Comparison of ENCODE assay signal across 10 cellular contexts in the genomic region with DNA sequence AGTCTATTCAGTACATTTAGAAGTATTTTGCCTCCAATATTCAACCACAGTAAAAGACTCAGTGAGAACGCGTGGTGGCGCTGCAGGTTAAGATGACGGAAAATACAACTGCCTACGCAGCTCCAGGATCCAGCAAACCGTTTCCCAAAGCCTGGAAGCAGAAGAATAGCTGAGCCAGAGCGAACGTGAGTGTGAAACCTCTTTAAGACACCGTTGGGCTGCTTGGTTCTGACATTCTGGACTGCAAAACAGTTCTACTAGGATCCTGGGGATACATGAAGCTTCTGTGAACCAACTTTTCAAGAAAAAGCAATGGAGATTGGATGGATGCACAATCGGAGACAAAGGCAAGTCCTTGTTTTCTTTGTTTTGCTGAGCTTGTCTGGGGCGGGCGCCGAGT. TPM values are rescaled to one million over a fixed set of nuclear protein-coding genes. Genes with fewer than 3 reads are reported as not detected.
DNase-seq lines count a peak whose midpoint lies in the region; ATAC-seq and TF ChIP-seq lines count a peak whose summit lies in the region.
"Had no signal": no experiment of that assay in that cellular context is flagged by ENCODE, and none has a peak within 500 bp of the region (broad histone marks: within the 10 kb centered on the region; RNA-seq: fewer than 3 reads in every experiment).

TSS of gene PCDHB16 (plus strand) at position 140 of the 400 bp plus-strand sequence. CDS start at position 313, 173 bp downstream.

- H3K4me1 ChIP-seq in urinary bladder (ENCODE audit: insufficient read depth), result no peaks in the 10 kb centered on the region

- POLR2A ChIA-PET in activated CD8-positive, alpha-beta T cell treated with anti-CD3 and anti-CD28 coated beads for 36 hours (lab: Charles Lee), result no interaction called here
- POLR2A ChIA-PET in activated CD8-positive, alpha-beta T cell treated with anti-CD3 and anti-CD28 coated beads, Interleukin-2, amount 10 ng/mL, durations not matched to agents 7 days and 5 days (lab: Charles Lee), result no interaction called here

- WGBS in urinary bladder, result 10% methylated on average over 13 of the region's 13 CpGs

- ATAC-seq in activated CD8-positive, alpha-beta T cell treated with anti-CD3 and anti-CD28 coated beads for 36 hours, result no peak
- ATAC-seq in activated CD8-positive, alpha-beta T cell treated with anti-CD3 and anti-CD28 coated beads, Interleukin-2, amount 10 ng/mL, durations not matched to agents 7 days and 5 days, result no peak

- H3K27ac Mint-ChIP-seq in activated CD8-positive, alpha-beta T cell treated with anti-CD3 and anti-CD28 coated beads for 36 hours, result no peak within 1 kb of the TSS
- no peak within 1 kb of the TSS for H3K27ac Mint-ChIP-seq in activated CD8-positive, alpha-beta T cell treated with anti-CD3 and anti-CD28 coated beads, Interleukin-2, amount 10 ng/mL, durations not matched to agents 7 days and 5 days
- H3K27ac Mint-ChIP-seq: T-helper 1 cell treated with Interleukin-12 subunit alpha and Interleukin-12 subunit beta and Interleukin-4 antibody, amounts not matched to agents 30 μg/mL and 1 μg/mL, for 36 hours had no signal

- peaks cover 4% of the 10 kb centered on the region for H3K4me1 Mint-ChIP-seq in activated CD8-positive, alpha-beta T cell treated with anti-CD3 and anti-CD28 coated beads for 36 hours (ENCODE audit: low read depth)
- H3K4me1 Mint-ChIP-seq in activated CD8-positive, alpha-beta T cell treated with anti-CD3 and anti-CD28 coated beads, Interleukin-2, amount 10 ng/mL, durations not matched to agents 7 days and 5 days (ENCODE audit: low read depth), result no peaks in the 10 kb centered on the region

- peaks cover 5% of the 10 kb centered on the region for H3K36me3 Mint-ChIP-seq in activated CD8-positive, alpha-beta T cell treated with anti-CD3 and anti-CD28 coated beads for 36 hours (ENCODE audit: low read depth)
- H3K36me3 Mint-ChIP-seq in activated CD8-positive, alpha-beta T cell treated with anti-CD3 and anti-CD28 coated beads, Interleukin-2, amount 10 ng/mL, durations not matched to agents 7 days and 5 days (ENCODE audit: low read depth), result peaks cover 7% of the 10 kb centered on the region

- H3K4me3 ChIP-seq in urinary bladder (ENCODE audit: low read depth, low read length), result peak within 1 kb of the TSS; percentile 10

- peaks cover 36% of the 10 kb centered on the region for H3K27me3 Mint-ChIP-seq in activated CD8-positive, alpha-beta T cell treated with anti-CD3 and anti-CD28 coated beads for 36 hours
- peaks cover 1% of the 10 kb centered on the region for H3K27me3 Mint-ChIP-seq in activated CD8-positive, alpha-beta T cell treated with anti-CD3 and anti-CD28 coated beads, Interleukin-2, amount 10 ng/mL, durations not matched to agents 7 days and 5 days (ENCODE audit: low read depth)

- peak; percentile 28 for TF ChIP-seq CTCF in activated CD8-positive, alpha-beta T cell treated with anti-CD3 and anti-CD28 coated beads for 36 hours (IDR thresholded peaks at IDR 0.05)

- H3K9me3 Mint-ChIP-seq in activated CD8-positive, alpha-beta T cell treated with anti-CD3 and anti-CD28 coated beads for 36 hours, result peaks cover 8% of the 10 kb centered on the region
- H3K9me3 Mint-ChIP-seq in activated CD8-positive, alpha-beta T cell treated with anti-CD3 and anti-CD28 coated beads, Interleukin-2, amount 10 ng/mL, durations not matched to agents 7 days and 5 days (ENCODE audit: insufficient read depth), result peaks cover 34% of the 10 kb centered on the region

- H3K36me3 ChIP-seq in urinary bladder (ENCODE audit: insufficient read depth), result no peaks in the 10 kb centered on the region
- H3K36me3 ChIP-seq: neutrophil had no signal

- H3K4me3 Mint-ChIP-seq in activated CD8-positive, alpha-beta T cell treated with anti-CD3 and anti-CD28 coated beads for 36 hours, result no peak within 1 kb of the TSS
- H3K4me3 Mint-ChIP-seq in activated CD8-positive, alpha-beta T cell treated with anti-CD3 and anti-CD28 coated beads, Interleukin-2, amount 10 ng/mL, durations not matched to agents 7 days and 5 days, result no peak within 1 kb of the TSS
- H3K4me3 Mint-ChIP-seq: T-helper 1 cell treated with Interleukin-12 subunit alpha and Interleukin-12 subunit beta and Interleukin-4 antibody, amounts not matched to agents 30 μg/mL and 1 μg/mL, for 36 hours had no signal

- CTCF ChIA-PET in activated CD8-positive, alpha-beta T cell treated with anti-CD3 and anti-CD28 coated beads for 36 hours (lab: Charles Lee), result interaction anchor here (1.0 to 1.6 kb wide), 5 partner anchors 9 to 342 kb away, joined by 3 to 5 read pairs (median 3); partner anchors contain the start of genes PCDHB10 and PCDHB3
- CTCF ChIA-PET in activated CD8-positive, alpha-beta T cell treated with anti-CD3 and anti-CD28 coated beads, Interleukin-2, amount 10 ng/mL, durations not matched to agents 7 days and 5 days (lab: Charles Lee), result interaction anchor here (0.8 kb wide), 1 partner anchor 239 kb away, joined by 3 read pairs; the partner anchor contains the start of gene PCDHGA11

- intact Hi-C loops in activated CD8-positive, alpha-beta T cell treated with anti-CD3 and anti-CD28 coated beads for 36 hours (cut with micrococcal nuclease), result no loop called here

- no peak within 1 kb of the TSS for H3K27ac ChIP-seq in urinary bladder (ENCODE audit: low read depth)
- H3K27ac ChIP-seq: neutrophil had no signal

- peak; percentile 13 for DNase-seq in activated CD8-positive, alpha-beta T cell treated with anti-CD3 and anti-CD28 coated beads for 36 hours
- no peak for DNase-seq in activated CD8-positive, alpha-beta T cell treated with anti-CD3 and anti-CD28 coated beads, Interleukin-2, amount 10 ng/mL, durations not matched to agents 7 days and 5 days
- DNase-seq in astrocyte of the hippocampus (ENCODE audit: low read depth, low spot score) (peak; percentile 28), islet precursor cell (peak; percentile 82), germinal center (ENCODE audit: low spot score) (no peak), NCI-H1105 treated with DMSO at 0.1 percent for 48 hours (lab: John Stamatoyannopoulos, UW) (no peak)
- no peak for DNase-seq in effector CD8-positive, alpha-beta T cell (lab: John Stamatoyannopoulos, UW)

RNA-seq across cellular contexts. Expression of gene PCDHB16, which starts in this region (rescaled TPM):
- total RNA-seq in activated CD8-positive, alpha-beta T cell treated with anti-CD3 and anti-CD28 coated beads for 36 hours, result not detected
- not detected for total RNA-seq in activated CD8-positive, alpha-beta T cell treated with anti-CD3 and anti-CD28 coated beads, Interleukin-2, amount 10 ng/mL, durations not matched to agents 7 days and 5 days
- total RNA-seq in urinary bladder, result 3.3 TPM
- polyA plus RNA-seq in urinary bladder, result 2.4 TPM

Comparison
In these comparisons a context has a peak if more than half of its experiments do, and no peak if none do; other contexts are left out.
1. Peak in DNase-seq in activated CD8-positive, alpha-beta T cell treated with anti-CD3 and anti-CD28 coated beads for 36 hours; RNA of the gene not detected or under 1 TPM.
2. DNase-seq: peak in astrocyte of the hippocampus (single experiment) and islet precursor cell (single experiment); none in activated CD8-positive, alpha-beta T cell treated with anti-CD3 and anti-CD28 coated beads, Interleukin-2, amount 10 ng/mL, durations not matched to agents 7 days and 5 days (single experiment), germinal center (single experiment), NCI-H1105 treated with DMSO at 0.1 percent for 48 hours (single experiment) and effector CD8-positive, alpha-beta T cell (single experiment).